In the genomic region with DNA sequence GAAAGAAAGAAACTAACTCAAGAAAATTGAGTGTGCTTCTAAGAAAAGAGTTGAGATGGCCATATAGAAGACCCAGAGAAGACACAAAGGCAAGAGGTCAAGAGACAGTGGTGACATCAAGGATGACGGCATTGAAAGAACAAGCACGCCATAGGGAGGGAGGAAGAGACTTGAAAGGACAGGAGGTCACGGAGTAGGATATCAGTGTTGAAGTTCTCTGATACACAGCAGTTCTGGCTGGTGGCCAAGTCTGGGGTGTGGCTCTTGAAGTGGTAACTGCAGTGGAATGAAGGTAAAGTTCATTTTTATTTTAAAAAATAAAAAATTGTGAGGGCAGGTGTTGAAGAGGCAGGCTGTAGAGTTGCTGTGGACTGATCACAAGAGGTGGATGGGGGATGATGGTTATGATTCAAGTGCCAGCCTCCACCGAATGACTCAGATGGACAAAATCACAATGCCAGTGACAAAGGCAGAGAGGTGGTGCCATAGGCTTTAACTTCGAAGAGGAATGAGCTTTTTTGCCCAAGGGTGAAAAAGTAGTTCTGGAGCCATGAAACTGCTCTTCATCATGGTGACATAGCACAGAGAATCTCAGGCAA, we compare ENCODE assay signal across 2 cellular contexts.
A peak's percentile ranks its signal among the peaks of the same experiment; 100 is the strongest.
TF ChIP-seq lines count a peak whose summit lies in the region.

No MANE protein-coding gene starts in this region.

TF ChIP-seq in HEK293, 187 proteins besides CTCF, POLR2A, EP300 and RAD21:
- no peak for TF ChIP-seq ZNF354C (tag by site-specific recombination; IDR thresholded peaks at IDR 0.05; ENCODE audit: borderline replicate concordance, low read depth)
- TF ChIP-seq HOXD13 (CRISPR knock-in tag; IDR thresholded peaks at IDR 0.05; ENCODE audit: borderline replicate concordance) = 0 out of 2 replicates have a peak, but pooled peaks have one; percentile 15

TF ChIP-seq in HepG2, 621 proteins besides CTCF, POLR2A, EP300 and RAD21:
- TF ChIP-seq PLSCR1 (CRISPR knock-in tag; IDR thresholded peaks at IDR 0.05; ENCODE audit: borderline replicate concordance) (no peak), ZNF432 (CRISPR knock-in tag; IDR thresholded peaks at IDR 0.05; ENCODE audit: borderline replicate concordance) (no peak), ZBTB21 (CRISPR knock-in tag; IDR thresholded peaks at IDR 0.05) (peak; percentile 56; the same call in 1 of the 2 replicates)
